ENCODE assay signal across 11 cellular contexts in the genomic region with DNA sequence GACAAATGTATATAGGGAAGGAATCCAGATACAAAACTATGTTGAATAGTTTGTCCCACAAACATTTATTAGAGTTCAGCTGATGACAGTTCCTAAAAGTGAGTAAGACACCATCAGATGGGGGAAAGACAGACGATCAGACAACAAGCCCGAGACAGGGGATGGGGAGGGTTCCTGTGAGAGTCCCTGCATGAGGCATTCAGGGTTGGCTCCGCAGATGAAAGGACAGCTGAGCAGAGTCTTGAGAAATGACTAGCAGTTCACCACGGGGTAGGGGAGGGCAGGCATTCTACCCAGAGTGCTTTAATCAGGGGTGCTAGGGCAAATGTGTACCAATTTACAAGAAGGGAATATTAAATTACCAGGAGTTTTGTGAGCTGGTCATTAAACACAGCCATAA. TPM values are rescaled to one million over a fixed set of nuclear protein-coding genes. Genes with fewer than 3 reads are reported as not detected.
DNase-seq lines count a peak whose midpoint lies in the region; ATAC-seq, FAIRE-seq and TF ChIP-seq lines count a peak whose summit lies in the region.
"Had no signal": no experiment of that assay in that cellular context is flagged by ENCODE, and none has a peak within 500 bp of the region (broad histone marks: within the 10 kb centered on the region; RNA-seq: fewer than 3 reads in every experiment).

No MANE protein-coding gene starts in this region.

- DNase-seq in AG08395 (ENCODE audit: low spot score) = peak; percentile 17
- DNase-seq in activated CD4-positive, alpha-beta T cell treated with anti-CD3 and anti-CD28 coated beads for 4 hours = peak; percentile 49 to 55
- DNase-seq in activated naive CD4-positive, alpha-beta T cell treated with anti-CD3 and anti-CD28 coated beads, Interleukin-2, amount 10 ng/mL, durations not matched to agents 7 days and 5 days = peak; percentile 58
- peak in 3 of 4 experiments; percentile 6 to 11 (median 9) for DNase-seq in stimulated activated CD4-positive, alpha-beta T cell treated with anti-CD3 and anti-CD28 coated beads, Interleukin-1b, Interleukin-23, amount 100 ng/mL, for 24 hours (ENCODE audit: low read depth in 4 of 4, low spot score in 1 of 4)
- no peak for DNase-seq in GM19238 (ENCODE audit: insufficient read length, low spot score)
- no peak for DNase-seq in effector memory CD8-positive, alpha-beta T cell
- no peak for DNase-seq in pancreas
- DNase-seq: mammary epithelial cell, NCI-H1694 had no signal

- no peaks in the 10 kb centered on the region for H3K27me3 ChIP-seq in pancreas

- H3K4me3 Mint-ChIP-seq in activated naive CD4-positive, alpha-beta T cell treated with anti-CD3 and anti-CD28 coated beads, Interleukin-2, amount 10 ng/mL, durations not matched to agents 7 days and 5 days = no peak overlapping the region
- no peak overlapping the region for H3K4me3 Mint-ChIP-seq in effector memory CD8-positive, alpha-beta T cell

- WGBS in pancreas, 2 donors = 53 to 70% methylated on average over 4 of the region's 4 CpGs

- H3K4me1 Mint-ChIP-seq in activated naive CD4-positive, alpha-beta T cell treated with anti-CD3 and anti-CD28 coated beads, Interleukin-2, amount 10 ng/mL, durations not matched to agents 7 days and 5 days = peaks cover 33% of the 10 kb centered on the region
- H3K4me1 Mint-ChIP-seq in effector memory CD8-positive, alpha-beta T cell (ENCODE audit: low read depth in 2 of 2) = peaks cover 6 to 12% of the 10 kb centered on the region in 2 donors

- peaks cover 0 to 11% (median 4%) of the 10 kb centered on the region in 3 donors for H3K4me1 ChIP-seq in pancreas
- H3K4me1 ChIP-seq: parathyroid adenoma had no signal

- intact Hi-C loops in pancreas (cut with DNase I) = no loop called here

- H3K27ac Mint-ChIP-seq in activated naive CD4-positive, alpha-beta T cell treated with anti-CD3 and anti-CD28 coated beads, Interleukin-2, amount 10 ng/mL, durations not matched to agents 7 days and 5 days = no peak overlapping the region
- no peak overlapping the region for H3K27ac Mint-ChIP-seq in effector memory CD8-positive, alpha-beta T cell

- CTCF ChIA-PET in activated naive CD4-positive, alpha-beta T cell treated with anti-CD3 and anti-CD28 coated beads, Interleukin-2, amount 10 ng/mL, durations not matched to agents 7 days and 5 days (lab: Charles Lee) = interaction anchor here (0.6 kb wide), 2 partner anchors 29 to 236 kb away, joined by 3 to 4 read pairs; no protein-coding TSS in a partner anchor

- H3K9me3 ChIP-seq in pancreas = no peaks in the 10 kb centered on the region

- H3K36me3 Mint-ChIP-seq in activated naive CD4-positive, alpha-beta T cell treated with anti-CD3 and anti-CD28 coated beads, Interleukin-2, amount 10 ng/mL, durations not matched to agents 7 days and 5 days = peaks cover 6% of the 10 kb centered on the region
- no peaks in the 10 kb centered on the region for H3K36me3 Mint-ChIP-seq in effector memory CD8-positive, alpha-beta T cell (ENCODE audit: insufficient read depth)

- FAIRE-seq in pancreas (lab: Jason Lieb, UNC) = no peak

- no peak overlapping the region for H3K27ac ChIP-seq in pancreas
- H3K27ac ChIP-seq: parathyroid adenoma had no signal

- H3K4me3 ChIP-seq in pancreas = no peak overlapping the region

- TF ChIP-seq CTCF in pancreas (IDR thresholded peaks at IDR 0.05) = no peak

- peaks cover 23% of the 10 kb centered on the region for H3K27me3 Mint-ChIP-seq in activated naive CD4-positive, alpha-beta T cell treated with anti-CD3 and anti-CD28 coated beads, Interleukin-2, amount 10 ng/mL, durations not matched to agents 7 days and 5 days
- peaks cover 7 to 21% of the 10 kb centered on the region in 2 donors for H3K27me3 Mint-ChIP-seq in effector memory CD8-positive, alpha-beta T cell

- ATAC-seq in effector memory CD8-positive, alpha-beta T cell (replicated peaks) = no peak
- no peak for ATAC-seq in GM21619 (IDR thresholded peaks at IDR 0.05; ENCODE audit: unreplicated experiment)
- ATAC-seq in pancreas = no peak

- no peaks in the 10 kb centered on the region for H3K36me3 ChIP-seq in pancreas

- H3K9me3 Mint-ChIP-seq in activated naive CD4-positive, alpha-beta T cell treated with anti-CD3 and anti-CD28 coated beads, Interleukin-2, amount 10 ng/mL, durations not matched to agents 7 days and 5 days = peaks cover 5% of the 10 kb centered on the region
- H3K9me3 Mint-ChIP-seq in effector memory CD8-positive, alpha-beta T cell = peaks cover 0 to 1% of the 10 kb centered on the region in 2 donors

RNA-seq across cellular contexts. Expression of a gene that starts 28.0 kb away (rescaled TPM):
- total RNA-seq in pancreas = 1 to 10 TPM in 1 of 6 donors, under 1 TPM in 5; 0.04 to 1.7 (median 0.16) TPM
- under 1 TPM; 0.04 to 0.09 TPM for polyA plus RNA-seq in pancreas

Comparison
In these comparisons a context has a peak if more than half of its experiments do, and no peak if none do; other contexts are left out.
1. DNase-seq: peak in AG08395 (single experiment), activated CD4-positive, alpha-beta T cell treated with anti-CD3 and anti-CD28 coated beads for 4 hours (2 of 2), activated naive CD4-positive, alpha-beta T cell treated with anti-CD3 and anti-CD28 coated beads, Interleukin-2, amount 10 ng/mL, durations not matched to agents 7 days and 5 days (single experiment) and stimulated activated CD4-positive, alpha-beta T cell treated with anti-CD3 and anti-CD28 coated beads, Interleukin-1b, Interleukin-23, amount 100 ng/mL, for 24 hours (3 of 4); none in GM19238 (single experiment), effector memory CD8-positive, alpha-beta T cell (0 of 3) and pancreas (0 of 6).